Comparison of ENCODE assay signal across 1 cellular context in genomic region chr3:114436182-114436581, GRCh38.
TF ChIP-seq lines count a peak whose summit lies in the region.

No MANE protein-coding gene starts in this region.

TF ChIP-seq in HCT116, 20 proteins besides CTCF, POLR2A, EP300 and RAD21:
- TF ChIP-seq REST (IDR thresholded peaks at IDR 0.05; ENCODE audit: low read depth) (no peak), EZH2 (IDR thresholded peaks at IDR 0.05) (no peak), EZH2phosphoT487 (IDR thresholded peaks at IDR 0.05; ENCODE audit: borderline replicate concordance) (no peak), TCF7L2 (IDR thresholded peaks at IDR 0.05; ENCODE audit: borderline replicate concordance, extremely low read depth, insufficient read depth, insufficient read length) (no peak), POLR2AphosphoS5 (IDR thresholded peaks at IDR 0.05; ENCODE audit: low read depth, low read length) (no peak), ELF1 (IDR thresholded peaks at IDR 0.05; ENCODE audit: borderline replicate concordance, low read depth) (no peak), SRF (IDR thresholded peaks at IDR 0.05; ENCODE audit: low read depth) (no peak), CBX3 (IDR thresholded peaks at IDR 0.05; ENCODE audit: low read depth) (no peak), CEBPB (IDR thresholded peaks at IDR 0.05; ENCODE audit: low read depth) (no peak), YY1 (IDR thresholded peaks at IDR 0.05; ENCODE audit: extremely low read depth, insufficient replicate concordance, low read depth, low read length) (no peak), ZNF274 (IDR thresholded peaks at IDR 0.05; ENCODE audit: low read depth, low read length) (no peak), SIN3A (IDR thresholded peaks at IDR 0.05; ENCODE audit: low read depth) (no peak), ZFX (IDR thresholded peaks at IDR 0.05) (no peak), ATF3 (IDR thresholded peaks at IDR 0.05) (no peak), MAX (IDR thresholded peaks at IDR 0.05) (no peak), JUND (IDR thresholded peaks at IDR 0.05) (no peak), SP1 (IDR thresholded peaks at IDR 0.05; ENCODE audit: low read depth) (no peak), EGR1 (IDR thresholded peaks at IDR 0.05; ENCODE audit: low read depth) (no peak), ZBTB33 (IDR thresholded peaks at IDR 0.05; ENCODE audit: extremely low read depth, insufficient replicate concordance, low read length) (no peak)
TF ChIP-seq in HCT116: peak in this region for 0.
